Comparison of ENCODE assay signal across 10 cellular contexts in the genomic region with DNA sequence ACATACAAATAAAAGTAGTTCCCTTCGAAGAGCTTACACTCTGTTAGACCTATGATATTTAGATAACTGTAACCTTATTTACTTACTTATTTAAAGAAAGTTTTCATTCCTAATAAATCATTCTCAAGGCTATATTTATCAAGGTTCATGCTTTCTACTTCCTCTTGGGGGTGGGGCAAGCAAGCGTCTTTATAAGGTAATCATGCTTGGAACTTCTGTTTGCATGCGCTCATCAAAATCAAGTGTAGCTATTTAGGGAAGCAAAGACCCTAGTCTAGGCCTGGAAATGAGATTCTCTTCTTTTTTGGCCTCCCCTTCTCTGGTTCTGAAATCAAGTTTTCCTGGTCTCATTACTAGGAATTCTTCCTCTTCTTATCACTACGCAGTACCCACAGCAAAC. TPM values are rescaled to one million over a fixed set of nuclear protein-coding genes. Genes with fewer than 3 reads are reported as not detected.
DNase-seq lines count a peak whose midpoint lies in the region; ATAC-seq and TF ChIP-seq lines count a peak whose summit lies in the region.
"Had no signal": no experiment of that assay in that cellular context is flagged by ENCODE, and none has a peak within 500 bp of the region (broad histone marks: within the 10 kb centered on the region; RNA-seq: fewer than 3 reads in every experiment).

No MANE protein-coding gene starts in this region.

- H3K9ac ChIP-seq in duodenal mucosa (ENCODE audit: low read depth in 1 of 2, low read length in 2 of 2) (peak overlapping the region in 1 of 2 donors; percentile 39), mucosa of stomach (ENCODE audit: low read length) (peak overlapping the region; percentile 2)

- intact Hi-C loops in PC-9 (cut with micrococcal nuclease; ENCODE audit: unreplicated experiment) (loop anchor here (2.0 to 10.0 kb wide), 5 partner anchors 48 to 588 kb away; a partner anchor contains a TSS), testis (cut with DNase I; ENCODE audit: low total_unique reads) (loop anchor here (5.0 kb wide), 1 partner anchor 63 kb away; no protein-coding TSS in a partner anchor)

- H3K4me2 ChIP-seq in PC-9 = peak overlapping the region; percentile 70; the same call in 1 of the 2 replicates

- H3K27me3 ChIP-seq in PC-9 (ENCODE audit: insufficient read depth, low read depth) (no peaks in the 10 kb centered on the region), duodenal mucosa (ENCODE audit: control insufficient read depth in 1 of 2, insufficient read depth in 2 of 2, low read length in 2 of 2) (peaks cover 4 to 11% of the 10 kb centered on the region in 2 donors), mucosa of stomach (ENCODE audit: control insufficient read depth, insufficient read depth, low read length) (no peaks in the 10 kb centered on the region), testis (no peaks in the 10 kb centered on the region)

- ATAC-seq in GM21619 (IDR thresholded peaks at IDR 0.05; ENCODE audit: unreplicated experiment) = no peak

- no peaks in the 10 kb centered on the region for H4K20me1 ChIP-seq in PC-9 (ENCODE audit: insufficient read depth)

- H3K4me3 ChIP-seq in PC-9 (no peak overlapping the region), duodenal mucosa (ENCODE audit: low read depth in 1 of 2, low read length in 2 of 2) (peak overlapping the region; percentile 70 to 77), mucosa of stomach (ENCODE audit: low read length) (peak overlapping the region; percentile 4), testis (peak overlapping the region; percentile 56 to 74)

- no peaks in the 10 kb centered on the region; the same call in 1 of the 2 replicates for H3F3A ChIP-seq in PC-9 (ENCODE audit: insufficient read depth, low read depth)

- H3K4me1 ChIP-seq in PC-9 (replicated peaks; ENCODE audit: insufficient read depth) (0 out of 2 replicates have a peak, but pooled peaks cover 7% of the 10 kb centered on the region), duodenal mucosa (ENCODE audit: control insufficient read depth in 1 of 2, insufficient read depth in 2 of 2, low read length in 2 of 2) (peaks cover 6 to 11% of the 10 kb centered on the region in 2 donors), mucosa of stomach (ENCODE audit: control insufficient read depth, insufficient read depth, low read length) (peaks cover 13% of the 10 kb centered on the region), testis (peaks cover 9% of the 10 kb centered on the region)

- H3K36me3 ChIP-seq in PC-9 (ENCODE audit: low read depth) (no peaks in the 10 kb centered on the region), duodenal mucosa (ENCODE audit: control insufficient read depth in 1 of 2, insufficient read depth in 2 of 2, low read length in 2 of 2) (no peaks in the 10 kb centered on the region), mucosa of stomach (ENCODE audit: control insufficient read depth, insufficient read depth, low read length) (no peaks in the 10 kb centered on the region), testis (ENCODE audit: low read depth, missing control alignments) (no peaks in the 10 kb centered on the region)

- 51 to 56% methylated on average over 4 of the region's 4 CpGs for WGBS in testis, 2 donors

- no peaks in the 10 kb centered on the region for H3K79me2 ChIP-seq in PC-9 (ENCODE audit: low read depth)

- DNase-seq in PC-9 = no peak
- no peak for DNase-seq in testis
- no peak for DNase-seq in COLO668 (lab: John Stamatoyannopoulos, UW; ENCODE audit: unreplicated experiment)
- DNase-seq in AG08395 (ENCODE audit: low spot score) = no peak
- DNase-seq: activated T-cell treated with anti-CD3 and anti-CD28 coated beads, Interleukin-2, amount 50 U/mL, for 24 hours; NCI-H2029; OCI-M1 had no signal

- H2AFZ ChIP-seq in PC-9 = peak overlapping the region; percentile 74; the same call in 1 of the 2 replicates

- no peaks in the 10 kb centered on the region for H3K9me2 ChIP-seq in PC-9 (ENCODE audit: insufficient read depth)

- no peaks in the 10 kb centered on the region for H3K9me3 ChIP-seq in PC-9 (ENCODE audit: insufficient read depth, low read depth)
- no peaks in the 10 kb centered on the region for H3K9me3 ChIP-seq in duodenal mucosa (ENCODE audit: control insufficient read depth in 1 of 2, low read length in 2 of 2)
- H3K9me3 ChIP-seq in mucosa of stomach (ENCODE audit: control insufficient read depth, low read length) = no peaks in the 10 kb centered on the region
- no peaks in the 10 kb centered on the region for H3K9me3 ChIP-seq in testis

- POLR2A ChIA-PET in PC-9 (lab: Charles Lee; ENCODE audit: unreplicated experiment) = interaction anchor here (0.7 kb wide), 1 partner anchor 420 kb away, joined by 3 read pairs; no protein-coding TSS in a partner anchor

- CTCF ChIA-PET in PC-9 (lab: Charles Lee) = interaction anchor here (0.6 to 2.1 kb wide), 10 partner anchors 11 to 1554 kb away, joined by 3 to 36 read pairs (median 7); no protein-coding TSS in a partner anchor

- no peak for TF ChIP-seq POLR2A in testis (IDR thresholded peaks at IDR 0.05)

- H3K27ac ChIP-seq in PC-9 (no peak overlapping the region), duodenal mucosa (ENCODE audit: low read depth, low read length) (peak overlapping the region; percentile 65), testis (peak overlapping the region in 1 of 2 donors; percentile 79)

- TF ChIP-seq CTCF in PC-9 (conservative IDR thresholded peaks at IDR 0.05) = no peak
- no peak for TF ChIP-seq CTCF in testis (IDR thresholded peaks at IDR 0.05)

- no TSS peak for BruUV-seq in PC-9 (replicated peaks; lab: Mats Ljungman, UMichigan)

RNA-seq across cellular contexts. Expression of a gene that starts 0.8 kb away (rescaled TPM):
- total RNA-seq in PC-9 (2021) (0.50 and 1.4 TPM in 2 replicates), testis (10 to 100 TPM; 14.9 to 20.7 TPM)
- 27.2 TPM for polyA plus RNA-seq in testis (ENCODE audit: insufficient read depth, low read depth, low replicate concordance)
